In the genomic region with DNA sequence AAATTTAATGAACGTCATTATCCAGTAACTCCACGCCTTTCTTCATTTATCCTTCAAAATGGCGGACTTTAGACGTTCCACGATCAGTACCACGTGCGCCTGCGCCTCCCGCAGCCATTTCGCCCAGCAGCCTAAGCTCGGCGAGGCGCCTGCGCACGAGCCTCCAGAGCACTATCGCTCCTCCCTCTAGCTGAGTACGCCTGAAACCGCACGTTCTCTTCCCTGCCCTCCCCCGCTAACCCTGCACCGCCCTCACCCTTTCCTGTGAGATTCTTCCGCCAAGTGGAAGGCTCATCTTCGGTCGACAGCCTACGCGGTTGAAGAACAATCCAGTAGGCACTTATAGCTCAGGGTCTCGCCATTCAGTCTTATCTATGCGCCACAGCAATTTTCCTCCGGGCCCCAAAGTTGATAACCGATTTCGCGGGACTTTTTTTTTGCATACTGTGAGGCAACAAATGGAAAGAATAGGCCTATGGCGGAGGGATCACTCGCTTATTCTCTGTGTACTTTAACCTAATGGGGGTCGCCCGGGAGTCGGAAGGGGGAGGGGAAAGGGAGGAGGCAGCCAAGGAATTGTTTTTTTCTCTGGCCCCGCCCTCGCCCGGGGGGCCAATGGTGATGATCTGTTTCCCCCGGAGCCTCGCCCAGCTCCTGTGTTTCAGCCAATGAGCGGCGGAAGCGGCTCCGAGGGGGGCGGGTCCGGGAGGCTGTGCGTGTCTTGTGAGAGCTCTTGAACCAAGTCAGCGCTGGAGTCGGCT, we compare ENCODE assay signal across 1 cellular context.
TF ChIP-seq lines count a peak whose summit lies in the region.

Gene KDM3A (plus strand): TSS at position 741 of the 761 bp plus-strand sequence. CDS start 677 bp downstream, outside the sequence.

TF ChIP-seq in K562, 482 proteins besides CTCF, POLR2A, EP300 and RAD21 (continued from another document):
- TF ChIP-seq CHD7 (IDR thresholded peaks at IDR 0.05; ENCODE audit: low read depth, low read length), result no peak
- TF ChIP-seq ZNF586 (CRISPR knock-in tag; conservative IDR thresholded peaks at IDR 0.05), result peak; percentile 90
- TF ChIP-seq, protein P1, sequence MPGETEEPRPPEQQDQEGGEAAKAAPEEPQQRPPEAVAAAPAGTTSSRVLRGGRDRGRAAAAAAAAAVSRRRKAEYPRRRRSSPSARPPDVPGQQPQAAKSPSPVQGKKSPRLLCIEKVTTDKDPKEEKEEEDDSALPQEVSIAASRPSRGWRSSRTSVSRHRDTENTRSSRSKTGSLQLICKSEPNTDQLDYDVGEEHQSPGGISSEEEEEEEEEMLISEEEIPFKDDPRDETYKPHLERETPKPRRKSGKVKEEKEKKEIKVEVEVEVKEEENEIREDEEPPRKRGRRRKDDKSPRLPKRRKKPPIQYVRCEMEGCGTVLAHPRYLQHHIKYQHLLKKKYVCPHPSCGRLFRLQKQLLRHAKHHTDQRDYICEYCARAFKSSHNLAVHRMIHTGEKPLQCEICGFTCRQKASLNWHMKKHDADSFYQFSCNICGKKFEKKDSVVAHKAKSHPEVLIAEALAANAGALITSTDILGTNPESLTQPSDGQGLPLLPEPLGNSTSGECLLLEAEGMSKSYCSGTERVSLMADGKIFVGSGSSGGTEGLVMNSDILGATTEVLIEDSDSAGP (CRISPR knock-in tag; IDR thresholded peaks at IDR 0.05), result no peak
- TF ChIP-seq, protein P2, sequence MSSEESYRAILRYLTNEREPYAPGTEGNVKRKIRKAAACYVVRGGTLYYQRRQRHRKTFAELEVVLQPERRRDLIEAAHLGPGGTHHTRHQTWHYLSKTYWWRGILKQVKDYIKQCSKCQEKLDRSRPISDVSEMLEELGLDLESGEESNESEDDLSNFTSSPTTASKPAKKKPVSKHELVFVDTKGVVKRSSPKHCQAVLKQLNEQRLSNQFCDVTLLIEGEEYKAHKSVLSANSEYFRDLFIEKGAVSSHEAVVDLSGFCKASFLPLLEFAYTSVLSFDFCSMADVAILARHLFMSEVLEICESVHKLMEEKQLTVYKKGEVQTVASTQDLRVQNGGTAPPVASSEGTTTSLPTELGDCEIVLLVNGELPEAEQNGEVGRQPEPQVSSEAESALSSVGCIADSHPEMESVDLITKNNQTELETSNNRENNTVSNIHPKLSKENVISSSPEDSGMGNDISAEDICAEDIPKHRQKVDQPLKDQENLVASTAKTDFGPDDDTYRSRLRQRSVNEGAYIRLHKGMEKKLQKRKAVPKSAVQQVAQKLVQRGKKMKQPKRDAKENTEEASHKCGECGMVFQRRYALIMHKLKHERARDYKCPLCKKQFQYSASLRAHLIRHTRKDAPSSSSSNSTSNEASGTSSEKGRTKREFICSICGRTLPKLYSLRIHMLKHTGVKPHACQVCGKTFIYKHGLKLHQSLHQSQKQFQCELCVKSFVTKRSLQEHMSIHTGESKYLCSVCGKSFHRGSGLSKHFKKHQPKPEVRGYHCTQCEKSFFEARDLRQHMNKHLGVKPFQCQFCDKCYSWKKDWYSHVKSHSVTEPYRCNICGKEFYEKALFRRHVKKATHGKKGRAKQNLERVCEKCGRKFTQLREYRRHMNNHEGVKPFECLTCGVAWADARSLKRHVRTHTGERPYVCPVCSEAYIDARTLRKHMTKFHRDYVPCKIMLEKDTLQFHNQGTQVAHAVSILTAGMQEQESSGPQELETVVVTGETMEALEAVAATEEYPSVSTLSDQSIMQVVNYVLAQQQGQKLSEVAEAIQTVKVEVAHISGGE (CRISPR knock-in tag; IDR thresholded peaks at IDR 0.05), result peak in 1 of 3 experiments; percentile 85; a peak in 2 of 6 replicates
- TF ChIP-seq E2F6 (IDR thresholded peaks at IDR 0.05; ENCODE audit: borderline replicate concordance in 1 of 2, extremely low read depth in 1 of 2, insufficient read depth in 1 of 2, insufficient read length in 1 of 2, low read depth in 1 of 2, low read length in 1 of 2, poor library complexity in 1 of 2, severe bottlenecking in 1 of 2), result peak; percentile 99
- TF ChIP-seq TARDBP (IDR thresholded peaks at IDR 0.05), result peak; percentile 93; the same call in 1 of the 2 replicates
- TF ChIP-seq, protein P3, sequence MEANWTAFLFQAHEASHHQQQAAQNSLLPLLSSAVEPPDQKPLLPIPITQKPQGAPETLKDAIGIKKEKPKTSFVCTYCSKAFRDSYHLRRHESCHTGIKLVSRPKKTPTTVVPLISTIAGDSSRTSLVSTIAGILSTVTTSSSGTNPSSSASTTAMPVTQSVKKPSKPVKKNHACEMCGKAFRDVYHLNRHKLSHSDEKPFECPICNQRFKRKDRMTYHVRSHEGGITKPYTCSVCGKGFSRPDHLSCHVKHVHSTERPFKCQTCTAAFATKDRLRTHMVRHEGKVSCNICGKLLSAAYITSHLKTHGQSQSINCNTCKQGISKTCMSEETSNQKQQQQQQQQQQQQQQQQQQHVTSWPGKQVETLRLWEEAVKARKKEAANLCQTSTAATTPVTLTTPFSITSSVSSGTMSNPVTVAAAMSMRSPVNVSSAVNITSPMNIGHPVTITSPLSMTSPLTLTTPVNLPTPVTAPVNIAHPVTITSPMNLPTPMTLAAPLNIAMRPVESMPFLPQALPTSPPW (CRISPR knock-in tag; IDR thresholded peaks at IDR 0.05), result peak; percentile 88
- TF ChIP-seq, protein P4, sequence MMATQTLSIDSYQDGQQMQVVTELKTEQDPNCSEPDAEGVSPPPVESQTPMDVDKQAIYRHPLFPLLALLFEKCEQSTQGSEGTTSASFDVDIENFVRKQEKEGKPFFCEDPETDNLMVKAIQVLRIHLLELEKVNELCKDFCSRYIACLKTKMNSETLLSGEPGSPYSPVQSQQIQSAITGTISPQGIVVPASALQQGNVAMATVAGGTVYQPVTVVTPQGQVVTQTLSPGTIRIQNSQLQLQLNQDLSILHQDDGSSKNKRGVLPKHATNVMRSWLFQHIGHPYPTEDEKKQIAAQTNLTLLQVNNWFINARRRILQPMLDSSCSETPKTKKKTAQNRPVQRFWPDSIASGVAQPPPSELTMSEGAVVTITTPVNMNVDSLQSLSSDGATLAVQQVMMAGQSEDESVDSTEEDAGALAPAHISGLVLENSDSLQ (IDR thresholded peaks at IDR 0.05), result peak; percentile 12; the same call in 1 of the 2 replicates
- peak; percentile 76 for TF ChIP-seq USF2 (CRISPR knock-in tag; IDR thresholded peaks at IDR 0.05)
- peak; percentile 98 for TF ChIP-seq MYC (IDR thresholded peaks at IDR 0.05; ENCODE audit: low read depth, low read length)
- peak; percentile 92 for TF ChIP-seq MYC (CRISPR knock-in tag; IDR thresholded peaks at IDR 0.05; ENCODE audit: borderline replicate concordance, low read depth)
- TF ChIP-seq SMARCA5 (IDR thresholded peaks at IDR 0.05), result no peak
- TF ChIP-seq, protein P5, sequence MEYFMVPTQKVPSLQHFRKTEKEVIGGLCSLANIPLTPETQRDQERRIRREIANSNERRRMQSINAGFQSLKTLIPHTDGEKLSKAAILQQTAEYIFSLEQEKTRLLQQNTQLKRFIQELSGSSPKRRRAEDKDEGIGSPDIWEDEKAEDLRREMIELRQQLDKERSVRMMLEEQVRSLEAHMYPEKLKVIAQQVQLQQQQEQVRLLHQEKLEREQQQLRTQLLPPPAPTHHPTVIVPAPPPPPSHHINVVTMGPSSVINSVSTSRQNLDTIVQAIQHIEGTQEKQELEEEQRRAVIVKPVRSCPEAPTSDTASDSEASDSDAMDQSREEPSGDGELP (CRISPR knock-in tag; IDR thresholded peaks at IDR 0.05; ENCODE audit: borderline replicate concordance), result peak; percentile 87
- TF ChIP-seq CLOCK (CRISPR knock-in tag; IDR thresholded peaks at IDR 0.05; ENCODE audit: borderline replicate concordance), result no peak
- no peak for TF ChIP-seq CCNT2 (IDR thresholded peaks at IDR 0.05; ENCODE audit: borderline replicate concordance, extremely low read depth, insufficient read length, low read depth, low read length)
- TF ChIP-seq ZNF143 (CRISPR knock-in tag; IDR thresholded peaks at IDR 0.05), result no peak
